10 cellular contexts compared by ENCODE assay signal in the genomic region with DNA sequence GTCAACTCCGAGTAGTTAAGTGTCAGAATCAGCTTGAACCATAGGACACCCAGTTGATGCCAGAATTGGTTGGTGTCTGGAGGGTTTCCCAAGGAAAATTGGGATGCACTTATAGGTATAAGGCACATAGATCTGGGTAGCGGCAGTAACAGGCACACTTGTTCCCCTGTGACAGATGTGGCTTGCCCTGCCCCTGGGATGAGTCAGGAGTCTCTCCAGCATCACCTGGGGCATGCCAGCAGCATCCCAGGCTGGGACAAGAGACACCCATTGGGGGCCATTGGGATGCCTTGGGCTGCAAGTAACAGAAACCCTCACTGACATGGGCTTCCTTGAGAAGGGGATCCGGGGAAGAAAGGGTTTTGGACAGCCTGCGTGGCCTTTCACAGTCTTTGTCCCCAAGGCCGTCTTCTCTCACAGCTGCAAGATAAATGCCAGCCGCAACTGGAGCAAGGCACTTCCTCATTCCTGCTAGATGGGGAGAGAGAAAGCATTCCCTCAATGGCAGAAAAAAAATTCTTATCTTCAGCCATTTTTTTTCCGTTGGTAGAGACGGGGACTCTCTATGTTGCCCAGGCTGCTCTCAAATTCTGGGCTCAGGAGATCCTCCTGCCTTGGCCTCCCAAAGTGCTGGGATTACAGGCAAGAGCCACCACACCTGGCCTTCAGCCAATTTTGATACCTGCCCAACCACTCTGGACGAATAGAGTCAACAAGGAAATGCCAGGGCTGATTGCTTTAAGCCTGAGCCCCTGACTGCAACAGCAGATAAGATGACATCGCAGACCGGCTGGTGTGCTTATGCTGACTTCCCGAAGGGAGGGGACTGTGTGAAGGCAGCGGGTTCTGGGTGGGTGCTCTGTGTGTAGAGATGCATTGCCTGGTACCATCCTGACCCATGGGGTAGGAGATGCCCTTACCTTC. TPM values are rescaled to one million over a fixed set of nuclear protein-coding genes. Genes with fewer than 3 reads are reported as not detected.
DNase-seq lines count a peak whose midpoint lies in the region; ATAC-seq and TF ChIP-seq lines count a peak whose summit lies in the region.
"Had no signal": no experiment of that assay in that cellular context is flagged by ENCODE, and none has a peak within 500 bp of the region (broad histone marks: within the 10 kb centered on the region; RNA-seq: fewer than 3 reads in every experiment).

No MANE protein-coding gene starts in this region.

- H3K36me3 Mint-ChIP-seq in progenitor cell of endocrine pancreas (ENCODE audit: insufficient read depth): no peaks in the 10 kb centered on the region

- no peaks in the 10 kb centered on the region for H3K27me3 ChIP-seq in Peyer's patch

- ATAC-seq in HG03097 (IDR thresholded peaks at IDR 0.05; ENCODE audit: low FRiP score, unreplicated experiment): no peak
- ATAC-seq in GM18867 (IDR thresholded peaks at IDR 0.05; ENCODE audit: unreplicated experiment): no peak

- no peaks in the 10 kb centered on the region for H3K9me3 Mint-ChIP-seq in progenitor cell of endocrine pancreas (ENCODE audit: low read depth)

- no peak for TF ChIP-seq POLR2A in Peyer's patch (IDR thresholded peaks at IDR 0.05)

- peak overlapping the region; percentile 18 for H3K27ac ChIP-seq in C4-2B
- H3K27ac ChIP-seq in Peyer's patch: peak overlapping the region in 2 of 4 donors; percentile 23 to 48

- H3K4me1 ChIP-seq in Peyer's patch: peaks cover 0 to 11% (median 0%) of the 10 kb centered on the region in 4 donors

- H3K4me3 Mint-ChIP-seq in progenitor cell of endocrine pancreas (ENCODE audit: low read depth): no peak overlapping the region

- no peaks in the 10 kb centered on the region for H3K9me3 ChIP-seq in Peyer's patch
- H3K9me3 ChIP-seq: spleen had no signal

- no peak for TF ChIP-seq CTCF in C4-2B (conservative IDR thresholded peaks at IDR 0.05)
- TF ChIP-seq CTCF in Peyer's patch (IDR thresholded peaks at IDR 0.05): no peak
- no peak for TF ChIP-seq CTCF in progenitor cell of endocrine pancreas (IDR thresholded peaks at IDR 0.05; ENCODE audit: unreplicated experiment)

- H3K27ac Mint-ChIP-seq in progenitor cell of endocrine pancreas: no peak overlapping the region

- H3K36me3 ChIP-seq in Peyer's patch: no peaks in the 10 kb centered on the region
- H3K36me3 ChIP-seq: spleen had no signal

- H3K4me1 Mint-ChIP-seq in progenitor cell of endocrine pancreas (ENCODE audit: low read depth): peaks cover 15% of the 10 kb centered on the region

- H3K4me3 ChIP-seq in Peyer's patch: no peak overlapping the region
- H3K4me3 ChIP-seq: spleen had no signal

- peaks cover 3% of the 10 kb centered on the region for H3K27me3 Mint-ChIP-seq in progenitor cell of endocrine pancreas

- DNase-seq in HUDEP-2 (lab: John Stamatoyannopoulos, UW; ENCODE audit: unreplicated experiment in 76 of 76) (peak in 68 of 76 experiments; percentile 18 to 81 (median 54)), Peyer's patch (peak in 2 of 3 donors; percentile 64 to 69), left kidney (ENCODE audit: low read depth, low spot score) (peak; percentile 56), progenitor cell of endocrine pancreas (ENCODE audit: low spot score, unreplicated experiment) (no peak)
- no peak for DNase-seq in NK-92 treated with Interleukin-12 subunit alpha and Interleukin-12 subunit beta, amount 100 ng/mL, for 24 hours (lab: John Stamatoyannopoulos, UW)
- DNase-seq: activated CD8-positive, alpha-beta memory T cell treated with anti-CD3 and anti-CD28 coated beads, Interleukin-2, amount 50 U/mL, for 48 hours; spleen had no signal

RNA-seq across cellular contexts. Expression of a gene that starts 13.3 kb away (rescaled TPM):
- 10 to 100 TPM; 29.7 to 54.5 (median 33.6) TPM for total RNA-seq in Peyer's patch
- 73.8 and 74.1 TPM in 2 replicates for total RNA-seq in progenitor cell of endocrine pancreas

Comparison
In these comparisons a context has a peak if more than half of its experiments do, and no peak if none do; other contexts are left out.
1. DNase-seq: peak in HUDEP-2 (68 of 76), Peyer's patch (2 of 3) and left kidney (single experiment); none in NK-92 treated with Interleukin-12 subunit alpha and Interleukin-12 subunit beta, amount 100 ng/mL, for 24 hours (single experiment) and progenitor cell of endocrine pancreas (single experiment).